ENCODE assay signal across 1 cellular context in the genomic region with DNA sequence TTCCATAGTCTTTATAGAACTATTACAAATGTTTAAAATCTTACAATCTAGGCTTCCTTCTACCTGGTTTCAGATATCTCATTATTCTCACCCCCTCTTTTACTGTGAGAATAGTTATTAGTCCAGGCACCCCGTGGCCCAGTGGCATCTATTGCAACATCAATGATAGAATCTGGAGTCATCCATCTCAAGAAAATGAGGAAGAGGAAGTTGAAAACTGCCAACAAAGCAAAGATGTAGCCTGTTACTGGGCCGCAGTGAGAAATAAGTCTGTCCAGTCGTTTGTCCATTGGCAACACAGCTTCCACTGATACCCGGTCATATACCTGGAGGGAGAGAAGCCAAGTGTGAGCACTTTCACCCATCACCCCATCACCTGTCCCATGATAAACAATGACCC.
TF ChIP-seq lines count a peak whose summit lies in the region.

No MANE protein-coding gene starts in this region.

TF ChIP-seq in WTC11, 78 proteins besides CTCF, POLR2A, EP300 and RAD21:
- no peak for TF ChIP-seq ZNF416 (CRISPR knock-in tag; IDR thresholded peaks at IDR 0.05)
- TF ChIP-seq, protein P1, sequence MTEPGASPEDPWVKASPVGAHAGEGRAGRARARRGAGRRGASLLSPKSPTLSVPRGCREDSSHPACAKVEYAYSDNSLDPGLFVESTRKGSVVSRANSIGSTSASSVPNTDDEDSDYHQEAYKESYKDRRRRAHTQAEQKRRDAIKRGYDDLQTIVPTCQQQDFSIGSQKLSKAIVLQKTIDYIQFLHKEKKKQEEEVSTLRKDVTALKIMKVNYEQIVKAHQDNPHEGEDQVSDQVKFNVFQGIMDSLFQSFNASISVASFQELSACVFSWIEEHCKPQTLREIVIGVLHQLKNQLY (CRISPR knock-in tag; IDR thresholded peaks at IDR 0.05), result no peak
